Comparison of ENCODE assay signal across 1 cellular context in the genomic region with DNA sequence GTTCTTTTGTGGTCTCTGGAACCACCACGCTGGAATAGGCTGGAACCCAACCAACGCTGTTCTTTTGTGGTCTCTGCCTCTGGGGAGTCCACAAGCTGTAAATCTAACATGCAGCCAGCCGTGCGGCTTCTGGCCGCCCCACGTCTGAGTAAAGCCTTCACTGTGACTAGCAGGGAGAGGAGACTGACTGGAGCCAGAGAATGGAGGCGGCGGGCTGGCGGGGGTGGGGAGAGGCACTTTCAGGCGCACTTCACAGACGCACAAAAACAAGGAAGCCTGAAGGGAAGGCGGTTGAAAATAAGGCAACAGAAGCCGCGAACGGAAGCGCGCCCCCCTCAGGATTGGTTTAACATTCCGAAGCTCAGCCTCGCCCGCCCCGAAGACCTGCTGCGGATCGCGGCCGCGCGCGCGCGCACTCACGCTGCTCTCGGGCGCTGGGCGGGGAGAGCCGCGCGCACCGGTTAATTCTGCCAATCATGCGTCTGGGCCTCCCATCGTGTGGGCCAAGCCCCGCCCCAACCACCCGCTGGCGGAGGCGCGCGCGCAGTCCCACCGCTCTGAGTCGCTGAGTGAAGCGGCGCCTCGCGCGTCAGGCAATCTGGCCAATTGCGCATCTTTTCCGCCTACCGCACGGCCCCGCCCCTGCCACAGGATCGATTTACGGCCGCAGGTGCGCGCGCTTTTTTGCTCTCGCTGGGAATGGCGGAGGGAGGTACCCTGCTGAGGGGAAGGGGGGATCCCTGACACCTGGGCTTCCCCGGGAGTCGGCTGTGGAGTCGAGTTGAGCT.
TF ChIP-seq lines count a peak whose summit lies in the region.

A gene with protein sequence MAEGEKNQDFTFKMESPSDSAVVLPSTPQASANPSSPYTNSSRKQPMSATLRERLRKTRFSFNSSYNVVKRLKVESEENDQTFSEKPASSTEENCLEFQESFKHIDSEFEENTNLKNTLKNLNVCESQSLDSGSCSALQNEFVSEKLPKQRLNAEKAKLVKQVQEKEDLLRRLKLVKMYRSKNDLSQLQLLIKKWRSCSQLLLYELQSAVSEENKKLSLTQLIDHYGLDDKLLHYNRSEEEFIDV (plus strand): TSS at position 687 of the 788 bp plus-strand sequence. CDS start 13 bp downstream, at position 700.

TF ChIP-seq in K562, 482 proteins besides CTCF, POLR2A, EP300 and RAD21 (continued from another document):
- TF ChIP-seq CREB1 (IDR thresholded peaks at IDR 0.05) (peak; percentile 73), CREB1 (CRISPR knock-in tag; IDR thresholded peaks at IDR 0.05) (peak; percentile 76; the same call in 1 of the 2 replicates), ZNF79 (CRISPR knock-in tag; IDR thresholded peaks at IDR 0.05; ENCODE audit: low read depth) (no peak), HIVEP1 (CRISPR knock-in tag; IDR thresholded peaks at IDR 0.05) (no peak), TEAD4 (IDR thresholded peaks at IDR 0.05; ENCODE audit: low read length) (peak; percentile 58), TEAD4 (CRISPR knock-in tag; IDR thresholded peaks at IDR 0.05; ENCODE audit: borderline replicate concordance) (no peak), MBD2 (IDR thresholded peaks at IDR 0.05; ENCODE audit: borderline replicate concordance, low read depth) (peak; percentile 44; the same call in 1 of the 2 replicates), LCOR (CRISPR knock-in tag; IDR thresholded peaks at IDR 0.05) (peak; percentile 89), SRSF3 (IDR thresholded peaks at IDR 0.05; ENCODE audit: insufficient read depth, low read length) (no peak), TBL1XR1 (IDR thresholded peaks at IDR 0.05; ENCODE audit: low read length in 2 of 2) (peak in 1 of 2 experiments; percentile 43; a peak in 1 of 4 replicates), ZC3H4 (CRISPR knock-in tag; IDR thresholded peaks at IDR 0.05; ENCODE audit: borderline replicate concordance) (peak; percentile 93; the same call in 1 of the 2 replicates), L3MBTL2 (IDR thresholded peaks at IDR 0.05) (peak; percentile 77), POLR2AphosphoS2 (IDR thresholded peaks at IDR 0.05; ENCODE audit: low read length) (no peak), CREM (IDR thresholded peaks at IDR 0.05; ENCODE audit: low read depth) (peak; percentile 92), EP400 (IDR thresholded peaks at IDR 0.05) (peak; percentile 74), GABPB1 (CRISPR knock-in tag; IDR thresholded peaks at IDR 0.05) (peak; percentile 77), POLR2AphosphoS5 (IDR thresholded peaks at IDR 0.05; ENCODE audit: control insufficient read depth, insufficient read depth, low read depth, low read length) (peak; percentile 79), CTBP1 (IDR thresholded peaks at IDR 0.05; ENCODE audit: borderline replicate concordance) (peak; percentile 97), MEIS2 (IDR thresholded peaks at IDR 0.05; ENCODE audit: partially characterized antibody) (peak; percentile 97), JUN (IDR thresholded peaks at IDR 0.05; ENCODE audit: borderline replicate concordance, low read depth, low read length) (0 out of 2 replicates have a peak, but pooled peaks have one; percentile 20), JUN (CRISPR knock-in tag; IDR thresholded peaks at IDR 0.05; ENCODE audit: borderline replicate concordance) (no peak), HDAC1 (IDR thresholded peaks at IDR 0.05) (0 out of 4 replicates have a peak, but pooled peaks of 1 of the 2 experiments have one; percentile 40), TAF9B (IDR thresholded peaks at IDR 0.05; ENCODE audit: partially characterized antibody) (peak; percentile 42), NR2C2 (CRISPR knock-in tag; IDR thresholded peaks at IDR 0.05) (no peak), NR2C2 (tag; IDR thresholded peaks at IDR 0.05) (0 out of 2 replicates have a peak, but pooled peaks have one; percentile 26), NFIC (IDR thresholded peaks at IDR 0.05) (peak; percentile 19; the same call in 1 of the 2 replicates), SUPT5H (IDR thresholded peaks at IDR 0.05) (peak; percentile 77), NONO (IDR thresholded peaks at IDR 0.05; ENCODE audit: low read depth in 2 of 2, low read length in 1 of 2) (peak in 1 of 2 experiments; percentile 47; a peak in 1 of 4 replicates), TBP (optimal IDR thresholded peaks at IDR 0.05; ENCODE audit: low read depth, low read length) (peak; percentile 82), RCOR1 (IDR thresholded peaks at IDR 0.05; ENCODE audit: borderline replicate concordance in 1 of 2, low read depth in 2 of 2, low read length in 2 of 2) (peak in 1 of 2 experiments; percentile 35; a peak in 1 of 4 replicates), MEF2A (IDR thresholded peaks at IDR 0.05; ENCODE audit: control insufficient read depth, low read depth, low read length) (no peak), ATF1 (CRISPR knock-in tag; IDR thresholded peaks at IDR 0.05) (no peak), ATF1 (tag; IDR thresholded peaks at IDR 0.05) (peak; percentile 83), MAZ (CRISPR knock-in tag; conservative IDR thresholded peaks at IDR 0.05 in 1 of 2, IDR thresholded peaks at IDR 0.05 in 1 of 2) (peak; percentile 40 to 69; a peak in 3 of 4 replicates), HMGN3 (IDR thresholded peaks at IDR 0.05; ENCODE audit: borderline replicate concordance, extremely low read depth, insufficient read length, low read depth, low read length) (peak; percentile 29), MYC (IDR thresholded peaks at IDR 0.05; ENCODE audit: low read depth, low read length) (peak; percentile 62; the same call in 1 of the 2 replicates), MYC (CRISPR knock-in tag; IDR thresholded peaks at IDR 0.05; ENCODE audit: borderline replicate concordance, low read depth) (no peak), ETV6 (IDR thresholded peaks at IDR 0.05; ENCODE audit: borderline replicate concordance in 1 of 2, low read depth in 2 of 2, low read length in 1 of 2) (no peak), ETV6 (CRISPR knock-in tag; IDR thresholded peaks at IDR 0.05; ENCODE audit: borderline replicate concordance) (no peak), SMAD4 (CRISPR knock-in tag; conservative IDR thresholded peaks at IDR 0.05) (0 out of 2 replicates have a peak, but pooled peaks have one; percentile 37), PHB2 (IDR thresholded peaks at IDR 0.05; ENCODE audit: low read depth) (no peak), ZNF589 (CRISPR knock-in tag; IDR thresholded peaks at IDR 0.05; ENCODE audit: low read depth) (peak; percentile 76; the same call in 1 of the 2 replicates), POLR2G (IDR thresholded peaks at IDR 0.05; ENCODE audit: low read depth, low read length) (peak; percentile 91)
- TF ChIP-seq, protein P1, sequence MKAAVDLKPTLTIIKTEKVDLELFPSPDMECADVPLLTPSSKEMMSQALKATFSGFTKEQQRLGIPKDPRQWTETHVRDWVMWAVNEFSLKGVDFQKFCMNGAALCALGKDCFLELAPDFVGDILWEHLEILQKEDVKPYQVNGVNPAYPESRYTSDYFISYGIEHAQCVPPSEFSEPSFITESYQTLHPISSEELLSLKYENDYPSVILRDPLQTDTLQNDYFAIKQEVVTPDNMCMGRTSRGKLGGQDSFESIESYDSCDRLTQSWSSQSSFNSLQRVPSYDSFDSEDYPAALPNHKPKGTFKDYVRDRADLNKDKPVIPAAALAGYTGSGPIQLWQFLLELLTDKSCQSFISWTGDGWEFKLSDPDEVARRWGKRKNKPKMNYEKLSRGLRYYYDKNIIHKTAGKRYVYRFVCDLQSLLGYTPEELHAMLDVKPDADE (conservative IDR thresholded peaks at IDR 0.05; ENCODE audit: control insufficient read depth, low read depth, low read length) = peak; percentile 65
- TF ChIP-seq, protein P2, sequence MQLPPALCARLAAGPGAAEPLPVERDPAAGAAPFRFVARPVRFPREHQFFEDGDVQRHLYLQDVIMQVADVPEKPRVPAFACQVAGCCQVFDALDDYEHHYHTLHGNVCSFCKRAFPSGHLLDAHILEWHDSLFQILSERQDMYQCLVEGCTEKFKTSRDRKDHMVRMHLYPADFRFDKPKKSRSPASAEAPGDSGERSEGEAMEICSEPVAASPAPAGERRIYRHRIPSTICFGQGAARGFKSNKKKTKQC (CRISPR knock-in tag; IDR thresholded peaks at IDR 0.05) = 0 out of 2 replicates have a peak, but pooled peaks have one; percentile 52
- TF ChIP-seq, protein P3, sequence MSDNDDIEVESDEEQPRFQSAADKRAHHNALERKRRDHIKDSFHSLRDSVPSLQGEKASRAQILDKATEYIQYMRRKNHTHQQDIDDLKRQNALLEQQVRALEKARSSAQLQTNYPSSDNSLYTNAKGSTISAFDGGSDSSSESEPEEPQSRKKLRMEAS (CRISPR knock-in tag; IDR thresholded peaks at IDR 0.05) = peak; percentile 50; the same call in 1 of the 2 replicates
- TF ChIP-seq, protein P4, sequence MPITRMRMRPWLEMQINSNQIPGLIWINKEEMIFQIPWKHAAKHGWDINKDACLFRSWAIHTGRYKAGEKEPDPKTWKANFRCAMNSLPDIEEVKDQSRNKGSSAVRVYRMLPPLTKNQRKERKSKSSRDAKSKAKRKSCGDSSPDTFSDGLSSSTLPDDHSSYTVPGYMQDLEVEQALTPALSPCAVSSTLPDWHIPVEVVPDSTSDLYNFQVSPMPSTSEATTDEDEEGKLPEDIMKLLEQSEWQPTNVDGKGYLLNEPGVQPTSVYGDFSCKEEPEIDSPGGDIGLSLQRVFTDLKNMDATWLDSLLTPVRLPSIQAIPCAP (CRISPR knock-in tag; IDR thresholded peaks at IDR 0.05; ENCODE audit: borderline replicate concordance) = 0 out of 2 replicates have a peak, but pooled peaks have one; percentile 43
- TF ChIP-seq, protein P5, sequence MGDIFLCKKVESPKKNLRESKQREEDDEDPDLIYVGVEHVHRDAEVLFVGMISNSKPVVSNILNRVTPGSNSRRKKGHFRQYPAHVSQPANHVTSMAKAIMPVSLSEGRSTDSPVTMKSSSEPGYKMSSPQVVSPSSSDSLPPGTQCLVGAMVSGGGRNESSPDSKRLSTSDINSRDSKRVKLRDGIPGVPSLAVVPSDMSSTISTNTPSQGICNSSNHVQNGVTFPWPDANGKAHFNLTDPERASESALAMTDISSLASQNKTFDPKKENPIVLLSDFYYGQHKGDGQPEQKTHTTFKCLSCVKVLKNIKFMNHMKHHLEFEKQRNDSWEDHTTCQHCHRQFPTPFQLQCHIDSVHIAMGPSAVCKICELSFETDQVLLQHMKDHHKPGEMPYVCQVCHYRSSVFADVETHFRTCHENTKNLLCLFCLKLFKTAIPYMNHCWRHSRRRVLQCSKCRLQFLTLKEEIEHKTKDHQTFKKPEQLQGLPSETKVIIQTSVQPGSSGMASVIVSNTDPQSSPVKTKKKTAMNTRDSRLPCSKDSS (IDR thresholded peaks at IDR 0.05; ENCODE audit: low read depth, partially characterized antibody) = no peak
- TF ChIP-seq, protein P6, sequence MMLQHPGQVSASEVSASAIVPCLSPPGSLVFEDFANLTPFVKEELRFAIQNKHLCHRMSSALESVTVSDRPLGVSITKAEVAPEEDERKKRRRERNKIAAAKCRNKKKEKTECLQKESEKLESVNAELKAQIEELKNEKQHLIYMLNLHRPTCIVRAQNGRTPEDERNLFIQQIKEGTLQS (IDR thresholded peaks at IDR 0.05) = no peak
- TF ChIP-seq, protein P6 (CRISPR knock-in tag; conservative IDR thresholded peaks at IDR 0.05) = 0 out of 2 replicates have a peak, but pooled peaks have one; percentile 22
- TF ChIP-seq, protein P7, sequence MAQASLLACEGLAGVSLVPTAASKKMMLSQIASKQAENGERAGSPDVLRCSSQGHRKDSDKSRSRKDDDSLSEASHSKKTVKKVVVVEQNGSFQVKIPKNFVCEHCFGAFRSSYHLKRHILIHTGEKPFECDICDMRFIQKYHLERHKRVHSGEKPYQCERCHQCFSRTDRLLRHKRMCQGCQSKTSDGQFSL (CRISPR knock-in tag; IDR thresholded peaks at IDR 0.05) = peak; percentile 60; the same call in 1 of the 2 replicates
- TF ChIP-seq, protein P7 (tag; IDR thresholded peaks at IDR 0.05) = no peak
